ENCODE assay signal across 12 cellular contexts in genomic region chr9:15697459-15697858, GRCh38.
DNase-seq lines count a peak whose midpoint lies in the region; ATAC-seq, FAIRE-seq and TF ChIP-seq lines count a peak whose summit lies in the region.
"Had no signal": no experiment of that assay in that cellular context is flagged by ENCODE, and none has a peak within 500 bp of the region (broad histone marks: within the 10 kb centered on the region; RNA-seq: fewer than 3 reads in every experiment).

No MANE protein-coding gene starts in this region.

- H3K27ac ChIP-seq in keratinocyte (ENCODE audit: control insufficient read depth, insufficient read depth, low read length) (no peak overlapping the region), spleen (no peak overlapping the region)

- CTCF ChIA-PET in BJ (lab: Yijun Ruan, JAX) = no interaction called here

- H3K9ac ChIP-seq in keratinocyte (ENCODE audit: control insufficient read depth, extremely low read depth, insufficient read depth, low read length) = no peak overlapping the region

- TF ChIP-seq CTCF in BJ (IDR thresholded peaks at IDR 0.05; ENCODE audit: insufficient read depth, low read depth, low read length) (no peak), astrocyte of the cerebellum (IDR thresholded peaks at IDR 0.05; ENCODE audit: low read depth, low read length, missing control alignments) (no peak), keratinocyte (optimal IDR thresholded peaks at IDR 0.05 in 1 of 3, IDR thresholded peaks at IDR 0.05 in 1 of 3, conservative IDR thresholded peaks at IDR 0.05 in 1 of 3; ENCODE audit: extremely low read depth in 1 of 3, insufficient read depth in 2 of 3, low read length in 3 of 3) (no peak), spleen (IDR thresholded peaks at IDR 0.05 in 8 of 11, conservative IDR thresholded peaks at IDR 0.05 in 3 of 11) (no peak)

- H3K27ac Mint-ChIP-seq in activated naive CD8-positive, alpha-beta T cell treated with anti-CD3 and anti-CD28 coated beads, Interleukin-2, amount 50 U/mL, for 24 hours = no peak overlapping the region

- no peak for FAIRE-seq in HTR-8/SVneo (lab: Jason Lieb, UNC)
- peak; percentile 44 for FAIRE-seq in keratinocyte (lab: Jason Lieb, UNC)
- FAIRE-seq in GM19239 (lab: Jason Lieb, UNC) = no peak

- TF ChIP-seq POLR2A in spleen (IDR thresholded peaks at IDR 0.05) = no peak

- peaks cover 3% of the 10 kb centered on the region for H3K36me3 Mint-ChIP-seq in activated naive CD8-positive, alpha-beta T cell treated with anti-CD3 and anti-CD28 coated beads, Interleukin-2, amount 50 U/mL, for 24 hours (ENCODE audit: low read depth)

- dilution Hi-C loops in keratinocyte (cut with MboI; ENCODE audit: extremely low pct_ligation_motif_present, low sequenced_read_pairs) = no loop called here

- H3K36me3 ChIP-seq in BJ (ENCODE audit: control insufficient read depth, insufficient read depth, low read length) = no peaks in the 10 kb centered on the region
- no peaks in the 10 kb centered on the region for H3K36me3 ChIP-seq in keratinocyte (ENCODE audit: control insufficient read depth in 2 of 2, extremely low read depth in 1 of 2, insufficient read depth in 2 of 2, low read length in 2 of 2)
- no peaks in the 10 kb centered on the region for H3K36me3 ChIP-seq in spleen

- H3K9me3 ChIP-seq in keratinocyte (ENCODE audit: control insufficient read depth, low read depth, low read length) (no peaks in the 10 kb centered on the region), spleen (no peaks in the 10 kb centered on the region)

- H3K4me1 ChIP-seq in keratinocyte (ENCODE audit: control insufficient read depth, extremely low read depth, insufficient read depth, low read length) = peaks cover 9% of the 10 kb centered on the region
- no peaks in the 10 kb centered on the region for H3K4me1 ChIP-seq in spleen

- no peaks in the 10 kb centered on the region for H3K9me3 Mint-ChIP-seq in activated naive CD8-positive, alpha-beta T cell treated with anti-CD3 and anti-CD28 coated beads, Interleukin-2, amount 50 U/mL, for 24 hours

- intact Hi-C loops in spleen (cut with DNase I; ENCODE audit: low total_unique reads) = no loop called here

- no peak for ATAC-seq in activated naive CD8-positive, alpha-beta T cell treated with anti-CD3 and anti-CD28 coated beads, Interleukin-2, amount 50 U/mL, for 24 hours
- no peak for ATAC-seq in GM21526 (IDR thresholded peaks at IDR 0.05; ENCODE audit: low FRiP score, unreplicated experiment)

- H4K20me1 ChIP-seq in keratinocyte (ENCODE audit: control insufficient read depth, extremely low read depth, insufficient read depth, low read length) = no peaks in the 10 kb centered on the region

- POLR2A ChIA-PET in BJ (lab: Charles Lee) = no interaction called here

- no peaks in the 10 kb centered on the region for H3K4me1 Mint-ChIP-seq in activated naive CD8-positive, alpha-beta T cell treated with anti-CD3 and anti-CD28 coated beads, Interleukin-2, amount 50 U/mL, for 24 hours

- in situ Hi-C loops in astrocyte of the cerebellum (cut with HindIII; ENCODE audit: low sequenced_read_pairs) = no loop called here

- H3K9me1 ChIP-seq in keratinocyte (ENCODE audit: control insufficient read depth, extremely low read depth, insufficient read depth, low read length) = no peaks in the 10 kb centered on the region

- no peak overlapping the region for H3K4me3 ChIP-seq in BJ (ENCODE audit: low read depth, low read length)
- no peak overlapping the region for H3K4me3 ChIP-seq in astrocyte of the cerebellum (ENCODE audit: low read depth, low read length)
- no peak overlapping the region for H3K4me3 ChIP-seq in keratinocyte (ENCODE audit: control insufficient read depth in 2 of 3, extremely low read depth in 1 of 3, insufficient read depth in 2 of 3, low read depth in 1 of 3, low read length in 3 of 3)
- H3K4me3 ChIP-seq in spleen = no peak overlapping the region

- no peaks in the 10 kb centered on the region for H3K79me2 ChIP-seq in keratinocyte (ENCODE audit: control insufficient read depth, insufficient read depth, low read length)

- H3K27me3 Mint-ChIP-seq in activated naive CD8-positive, alpha-beta T cell treated with anti-CD3 and anti-CD28 coated beads, Interleukin-2, amount 50 U/mL, for 24 hours = no peaks in the 10 kb centered on the region

- H3K27me3 ChIP-seq in BJ (ENCODE audit: control insufficient read depth, insufficient read depth, low read length) (no peaks in the 10 kb centered on the region), keratinocyte (ENCODE audit: control insufficient read depth, extremely low read depth, insufficient read depth, low read length) (no peaks in the 10 kb centered on the region), spleen (replicated peaks in 1 of 7) (no peaks in the 10 kb centered on the region)

- 88 to 100% (median 97%) methylated on average over 2 of the region's 2 CpGs for WGBS in spleen, 5 donors

- DNase-seq in BJ (ENCODE audit: low read depth) = peak; percentile 56
- peak; percentile 9 for DNase-seq in HTR-8/SVneo (ENCODE audit: insufficient read length, low spot score)
- peak; percentile 80 for DNase-seq in astrocyte of the cerebellum (ENCODE audit: low read depth)
- peak; percentile 4 for DNase-seq in keratinocyte (ENCODE audit: low read depth, low spot score)
- DNase-seq in activated naive CD8-positive, alpha-beta T cell treated with anti-CD3 and anti-CD28 coated beads, Interleukin-2, amount 50 U/mL, for 24 hours = no peak
- DNase-seq in spleen = no peak
- DNase-seq in GM19239 (ENCODE audit: insufficient read length, low spot score) = no peak
- DNase-seq: activated gamma-delta T cell treated with Interleukin-2 at 50 U/mL for 16 hours, DMS79, islet precursor cell, NCI-H1436 treated with DMSO at 0.1 percent for 48 hours had no signal

- H3K4me2 ChIP-seq in keratinocyte (ENCODE audit: control insufficient read depth, extremely low read depth, insufficient read depth, low read depth, low read length) = no peak overlapping the region

- H3K4me3 Mint-ChIP-seq in activated naive CD8-positive, alpha-beta T cell treated with anti-CD3 and anti-CD28 coated beads, Interleukin-2, amount 50 U/mL, for 24 hours = no peak overlapping the region

- no peak overlapping the region for H2AFZ ChIP-seq in keratinocyte (ENCODE audit: control insufficient read depth, low read length)

Comparison
In these comparisons a context has a peak if more than half of its experiments do, and no peak if none do; other contexts are left out.
1. DNase-seq: peak in BJ (single experiment), HTR-8/SVneo (single experiment), astrocyte of the cerebellum (single experiment) and keratinocyte (single experiment); none in activated naive CD8-positive, alpha-beta T cell treated with anti-CD3 and anti-CD28 coated beads, Interleukin-2, amount 50 U/mL, for 24 hours (single experiment), spleen (single experiment) and GM19239 (single experiment).